ENCODE assay signal across 18 cellular contexts in genomic region chr22:40613025-40613424, GRCh38.
"Had no signal": no experiment of that assay in that cellular context is flagged by ENCODE, and none has a peak within 500 bp of the region (broad histone marks: within the 10 kb centered on the region; RNA-seq: fewer than 3 reads in every experiment).

No MANE protein-coding gene starts in this region.

- H3K4me3 Mint-ChIP-seq: naive thymus-derived CD4-positive, alpha-beta T cell; nephron progenitor cell; stimulated activated memory B cell treated with anti-CD40 and anti-IgM and Interleukin-4, amounts not matched to agents 10 μg/mL and 1 μg/mL and 100 μg/mL, for 72 hours; stimulated activated naive CD8-positive, alpha-beta T cell treated with anti-CD3 and anti-CD28 coated beads, Interleukin-15, amount 100 ng/mL, for 72 hours had no signal

- H3K27me3 ChIP-seq: dorsolateral prefrontal cortex, spleen, transverse colon had no signal

- H3K4me1 ChIP-seq: parathyroid adenoma, prostate gland had no signal

- H3K27ac Mint-ChIP-seq: nephron progenitor cell; stimulated activated memory B cell treated with anti-CD40 and anti-IgM and Interleukin-4, amounts not matched to agents 10 μg/mL and 1 μg/mL and 100 μg/mL, for 72 hours; stimulated activated naive CD8-positive, alpha-beta T cell treated with anti-CD3 and anti-CD28 coated beads, Interleukin-15, amount 100 ng/mL, for 72 hours had no signal

- H3K9me3 Mint-ChIP-seq: stimulated activated memory B cell treated with anti-CD40 and anti-IgM and Interleukin-4, amounts not matched to agents 10 μg/mL and 1 μg/mL and 100 μg/mL, for 72 hours had no signal

- DNase-seq: cortex of kidney; dorsolateral prefrontal cortex; effector CD8-positive, alpha-beta T cell; islet precursor cell; naive thymus-derived CD4-positive, alpha-beta T cell; nephron progenitor cell; spleen; stimulated activated CD4-positive, alpha-beta T cell treated with anti-CD3 and anti-CD28 coated beads, Interleukin-15, amount 100 ng/mL, for 24 hours; stimulated activated CD4-positive, alpha-beta T cell treated with anti-CD3 and anti-CD28 coated beads, Interleukin-1b, Interleukin-23, amount 100 ng/mL, for 48 hours; stimulated activated CD4-positive, alpha-beta T cell treated with anti-CD3 and anti-CD28 coated beads, Interleukin-4, amount 100 ng/mL, for 24 hours; stimulated activated naive CD8-positive, alpha-beta T cell treated with anti-CD3 and anti-CD28 coated beads, Interleukin-15, amount 100 ng/mL, for 72 hours; transverse colon had no signal

- ATAC-seq: left lobe of liver; naive thymus-derived CD4-positive, alpha-beta T cell; sciatic nerve; stimulated activated memory B cell treated with anti-CD40 and anti-IgM and Interleukin-4, amounts not matched to agents 10 μg/mL and 1 μg/mL and 100 μg/mL, for 72 hours; stimulated activated naive CD8-positive, alpha-beta T cell treated with anti-CD3 and anti-CD28 coated beads, Interleukin-15, amount 100 ng/mL, for 72 hours had no signal

- H3K4me3 ChIP-seq: dorsolateral prefrontal cortex, prostate gland, spleen, thoracic aorta, transverse colon had no signal

- H3K36me3 ChIP-seq: prostate gland, spleen, thoracic aorta, transverse colon had no signal

- H2AFZ ChIP-seq: parathyroid adenoma had no signal

- H3K27ac ChIP-seq: dorsolateral prefrontal cortex, parathyroid adenoma, prostate gland, spleen, thoracic aorta, transverse colon had no signal

- H3K27me3 Mint-ChIP-seq: naive thymus-derived CD4-positive, alpha-beta T cell; stimulated activated memory B cell treated with anti-CD40 and anti-IgM and Interleukin-4, amounts not matched to agents 10 μg/mL and 1 μg/mL and 100 μg/mL, for 72 hours; stimulated activated naive CD8-positive, alpha-beta T cell treated with anti-CD3 and anti-CD28 coated beads, Interleukin-15, amount 100 ng/mL, for 72 hours had no signal

- H3K9me3 ChIP-seq: prostate gland, spleen, thoracic aorta, transverse colon had no signal
